In genomic region chr7:118590107-118590506, GRCh38 we compare ENCODE assay signal across 8 cellular contexts.
DNase-seq lines count a peak whose midpoint lies in the region; ATAC-seq and TF ChIP-seq lines count a peak whose summit lies in the region.

No MANE protein-coding gene starts in this region.

- H3K4me1 Mint-ChIP-seq in WTC11 = peaks cover 7% of the 10 kb centered on the region

- no peaks in the 10 kb centered on the region for H3K36me3 ChIP-seq in MG63

- H3K27ac Mint-ChIP-seq in WTC11 = no peak overlapping the region

- H3K36me3 Mint-ChIP-seq in WTC11 = peaks cover 24% of the 10 kb centered on the region

- no peaks in the 10 kb centered on the region for H3K9me3 ChIP-seq in MG63

- CTCF ChIA-PET in WTC11 (lab: Charles Lee) = no interaction called here

- POLR2A ChIA-PET in WTC11 (lab: Charles Lee) = no interaction called here

- H3K27me3 Mint-ChIP-seq in WTC11 (ENCODE audit: low read depth) = no peaks in the 10 kb centered on the region

- ATAC-seq in GM18520 (IDR thresholded peaks at IDR 0.05; ENCODE audit: unreplicated experiment) (peak; percentile 67), HG03280 (IDR thresholded peaks at IDR 0.05; ENCODE audit: unreplicated experiment) (peak; percentile 88), WTC11 (peak; percentile 94)

- no peak overlapping the region for H3K27ac ChIP-seq in 22Rv1

- H3K4me3 ChIP-seq in MG63 = no peak overlapping the region

- no peaks in the 10 kb centered on the region for H3K27me3 ChIP-seq in MG63

- peak; percentile 34 for DNase-seq in WTC11 (ENCODE audit: low spot score)
- no peak for DNase-seq in NCI-H2107 treated with DMSO at 0.1 percent for 48 hours (lab: John Stamatoyannopoulos, UW; ENCODE audit: unreplicated experiment)
- no peak for DNase-seq in MG63
- no peak for DNase-seq in NCI-H1105 (lab: John Stamatoyannopoulos, UW)
- DNase-seq in midbrain (lab: John Stamatoyannopoulos, UW) = no peak

- no peak overlapping the region for H3K4me3 Mint-ChIP-seq in WTC11

- H3K9me3 Mint-ChIP-seq in WTC11 = peaks cover 33% of the 10 kb centered on the region

- peak; percentile 77 for TF ChIP-seq CTCF in 22Rv1 (IDR thresholded peaks at IDR 0.05)
- TF ChIP-seq CTCF in WTC11 (IDR thresholded peaks at IDR 0.05) = 0 out of 2 replicates have a peak, but pooled peaks have one; percentile 18

TF ChIP-seq in WTC11, 78 proteins besides CTCF, POLR2A, EP300 and RAD21:
- TF ChIP-seq, protein P1, sequence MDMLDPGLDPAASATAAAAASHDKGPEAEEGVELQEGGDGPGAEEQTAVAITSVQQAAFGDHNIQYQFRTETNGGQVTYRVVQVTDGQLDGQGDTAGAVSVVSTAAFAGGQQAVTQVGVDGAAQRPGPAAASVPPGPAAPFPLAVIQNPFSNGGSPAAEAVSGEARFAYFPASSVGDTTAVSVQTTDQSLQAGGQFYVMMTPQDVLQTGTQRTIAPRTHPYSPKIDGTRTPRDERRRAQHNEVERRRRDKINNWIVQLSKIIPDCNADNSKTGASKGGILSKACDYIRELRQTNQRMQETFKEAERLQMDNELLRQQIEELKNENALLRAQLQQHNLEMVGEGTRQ (CRISPR knock-in tag; IDR thresholded peaks at IDR 0.05) = no peak
- TF ChIP-seq, protein P2, sequence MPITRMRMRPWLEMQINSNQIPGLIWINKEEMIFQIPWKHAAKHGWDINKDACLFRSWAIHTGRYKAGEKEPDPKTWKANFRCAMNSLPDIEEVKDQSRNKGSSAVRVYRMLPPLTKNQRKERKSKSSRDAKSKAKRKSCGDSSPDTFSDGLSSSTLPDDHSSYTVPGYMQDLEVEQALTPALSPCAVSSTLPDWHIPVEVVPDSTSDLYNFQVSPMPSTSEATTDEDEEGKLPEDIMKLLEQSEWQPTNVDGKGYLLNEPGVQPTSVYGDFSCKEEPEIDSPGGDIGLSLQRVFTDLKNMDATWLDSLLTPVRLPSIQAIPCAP (CRISPR knock-in tag; IDR thresholded peaks at IDR 0.05) = no peak
- no peak for TF ChIP-seq PREB (CRISPR knock-in tag; IDR thresholded peaks at IDR 0.05; ENCODE audit: borderline replicate concordance)
